In genomic region chr7:75762350-75762917, GRCh38 we compare ENCODE assay signal across 8 cellular contexts. TPM values are rescaled to one million over a fixed set of nuclear protein-coding genes. Genes with fewer than 3 reads are reported as not detected.
DNase-seq lines count a peak whose midpoint lies in the region; ATAC-seq and TF ChIP-seq lines count a peak whose summit lies in the region.

No MANE protein-coding gene starts in this region.

- peak; percentile 29 for DNase-seq in Daoy (ENCODE audit: low read depth)
- peak; percentile 74 to 99 for DNase-seq in NOMO-1 (lab: John Stamatoyannopoulos, UW; ENCODE audit: unreplicated experiment in 2 of 2)
- DNase-seq in central memory CD4-positive, alpha-beta T cell = peak; percentile 46
- peak; percentile 80 for DNase-seq in left kidney (ENCODE audit: low read depth, low spot score)
- no peak for DNase-seq in type B pancreatic cell (ENCODE audit: extremely low spot score, unreplicated experiment)
- no peak for DNase-seq in NCI-H1048 (lab: John Stamatoyannopoulos, UW)

- no peaks in the 10 kb centered on the region for H3K36me3 Mint-ChIP-seq in type B pancreatic cell

- no peak overlapping the region for H3K4me3 Mint-ChIP-seq in type B pancreatic cell

- peak; percentile 83 for TF ChIP-seq CTCF in type B pancreatic cell (conservative IDR thresholded peaks at IDR 0.05)

- H3K4me1 Mint-ChIP-seq in type B pancreatic cell (ENCODE audit: unreplicated experiment) = peaks cover 5% of the 10 kb centered on the region

- no peaks in the 10 kb centered on the region for H3K27me3 Mint-ChIP-seq in type B pancreatic cell

- H3K9me3 Mint-ChIP-seq in type B pancreatic cell = peaks cover 4% of the 10 kb centered on the region

- ATAC-seq in HG03460 (IDR thresholded peaks at IDR 0.05; ENCODE audit: unreplicated experiment) (peak; percentile 67), HG02610 (IDR thresholded peaks at IDR 0.05; ENCODE audit: unreplicated experiment) (no peak)

- no peak overlapping the region for H3K27ac Mint-ChIP-seq in type B pancreatic cell

RNA-seq across cellular contexts. Expression of gene CCL26, which starts 9.6 kb away (rescaled TPM):
- total RNA-seq in Daoy (2014; rRNA removed; shearing (Covaris generic)) = 1.5 TPM in 1 of 2 replicates, not detected in the other
- 1.00 and 2.6 TPM in 2 replicates for total RNA-seq in type B pancreatic cell (ENCODE audit: low replicate concordance)

RNA-seq across cellular contexts. Expression of gene HIP1, which starts 23.7 kb away (rescaled TPM):
- 12.3 and 13.4 TPM in 2 replicates for total RNA-seq in Daoy (2014; rRNA removed; shearing (Covaris generic))
- total RNA-seq in type B pancreatic cell (ENCODE audit: low replicate concordance) = 11.1 and 33.8 TPM in 2 replicates

RNA-seq across cellular contexts. Expression of gene CCL24, which starts 51.2 kb away (rescaled TPM):
- not detected in 2 replicates for total RNA-seq in Daoy (2014; rRNA removed; shearing (Covaris generic))
- not detected in 2 replicates for total RNA-seq in type B pancreatic cell (ENCODE audit: low replicate concordance)

Comparison
In these comparisons a context has a peak if more than half of its experiments do, and no peak if none do; other contexts are left out.
1. DNase-seq: peak in Daoy (single experiment), NOMO-1 (2 of 2), central memory CD4-positive, alpha-beta T cell (single experiment) and left kidney (single experiment); none in type B pancreatic cell (single experiment) and NCI-H1048 (single experiment).